ENCODE assay signal across 10 cellular contexts in genomic region chr4:104263100-104263499, GRCh38.
"Had no signal": no experiment of that assay in that cellular context is flagged by ENCODE, and none has a peak within 500 bp of the region (broad histone marks: within the 10 kb centered on the region; RNA-seq: fewer than 3 reads in every experiment).

No MANE protein-coding gene starts in this region.

- H3K4me2 ChIP-seq: KMS-11 had no signal

- H3K4me1 Mint-ChIP-seq: H9 had no signal

- DNase-seq: GM23248, H9, HCEC 1CT, Karpas-422, KBM-7 had no signal

- H2AFZ ChIP-seq: GM23248 had no signal

- FAIRE-seq: H1, H54 had no signal

- H3K27ac ChIP-seq: GM23248, HL-60, KMS-11 had no signal

- H3K36me3 Mint-ChIP-seq: IgD-negative memory B cell had no signal

- H3K4me3 Mint-ChIP-seq: H9, IgD-negative memory B cell had no signal

- H3K9me3 Mint-ChIP-seq: H9, IgD-negative memory B cell had no signal

- H3K27me3 Mint-ChIP-seq: IgD-negative memory B cell had no signal

- H3K9ac ChIP-seq: GM23248, KMS-11 had no signal

- H3K4me3 ChIP-seq: GM23248 had no signal

- H3K27ac Mint-ChIP-seq: H9, IgD-negative memory B cell had no signal
